ENCODE assay signal across 1 cellular context in the genomic region with DNA sequence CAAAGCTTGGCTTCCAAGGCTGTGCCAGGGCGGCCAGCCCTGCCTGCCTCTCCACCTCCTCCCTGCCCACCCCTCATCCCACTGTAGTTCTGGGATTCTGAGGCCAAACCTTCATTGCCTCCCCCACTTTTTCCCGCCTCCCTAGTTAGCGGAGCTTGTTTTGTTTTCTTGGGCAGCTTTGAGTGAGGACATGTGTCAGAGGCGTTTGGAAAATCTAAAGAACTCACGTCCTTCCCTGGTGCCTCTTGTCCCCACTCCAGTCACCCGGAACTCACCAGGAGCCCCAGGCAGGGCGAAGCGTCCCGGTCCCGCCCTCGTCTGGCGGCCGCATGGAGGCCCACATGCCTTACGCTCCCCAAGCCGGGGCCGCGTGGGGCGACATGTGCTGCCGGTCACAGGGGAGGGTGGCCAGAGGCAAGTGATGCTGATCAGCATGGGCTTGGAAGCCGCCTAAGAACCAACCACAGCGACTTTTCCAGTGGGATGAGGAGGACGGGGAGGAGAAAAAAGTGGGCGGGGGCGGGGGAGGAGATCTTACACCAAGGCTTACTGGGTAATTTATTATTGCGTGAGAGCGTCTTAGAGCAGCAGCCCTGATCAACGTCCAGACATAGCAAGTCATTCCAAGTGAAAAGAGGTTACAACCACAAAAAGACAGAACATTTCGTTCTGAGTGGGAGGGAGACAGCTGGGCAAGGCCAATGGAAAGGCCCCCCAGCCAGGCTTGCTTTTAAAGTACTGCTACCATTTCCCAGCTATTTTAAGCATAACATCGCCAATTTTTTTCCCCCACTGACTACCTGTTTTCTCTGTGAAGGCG.
TF ChIP-seq lines count a peak whose summit lies in the region.

No MANE protein-coding gene starts in this region.

TF ChIP-seq in HEK293, 187 proteins besides CTCF, POLR2A, EP300 and RAD21 (continues in another document):
- TF ChIP-seq ZNF302 (tag by site-specific recombination; IDR thresholded peaks at IDR 0.05; ENCODE audit: low read depth) = no peak
- no peak for TF ChIP-seq ZNF416 (tag by site-specific recombination; IDR thresholded peaks at IDR 0.05)
- no peak for TF ChIP-seq ZNF132 (tag by site-specific recombination; IDR thresholded peaks at IDR 0.05; ENCODE audit: borderline replicate concordance)
- no peak for TF ChIP-seq RBAK (tag by site-specific recombination; IDR thresholded peaks at IDR 0.05)
- no peak for TF ChIP-seq ZNF776 (tag by site-specific recombination; IDR thresholded peaks at IDR 0.05; ENCODE audit: borderline replicate concordance)
- no peak for TF ChIP-seq SCRT1 (tag by site-specific recombination; IDR thresholded peaks at IDR 0.05; ENCODE audit: borderline replicate concordance)
- TF ChIP-seq ZBTB11 (tag by site-specific recombination; conservative IDR thresholded peaks at IDR 0.05; ENCODE audit: low read depth) = no peak
- TF ChIP-seq GLI4 (tag by site-specific recombination; IDR thresholded peaks at IDR 0.05) = no peak
- TF ChIP-seq KLF9 (tag by site-specific recombination; IDR thresholded peaks at IDR 0.05; ENCODE audit: low read depth) = peak; percentile 90
- TF ChIP-seq MEIS1 (CRISPR knock-in tag; IDR thresholded peaks at IDR 0.05; ENCODE audit: borderline replicate concordance) = no peak
- TF ChIP-seq TSHZ1 (tag by site-specific recombination; IDR thresholded peaks at IDR 0.05; ENCODE audit: borderline replicate concordance) = no peak
- TF ChIP-seq IKZF3 (tag by site-specific recombination; IDR thresholded peaks at IDR 0.05) = peak; percentile 92
- TF ChIP-seq ZNF169 (tag by site-specific recombination; IDR thresholded peaks at IDR 0.05) = no peak
- TF ChIP-seq PATZ1 (tag by site-specific recombination; IDR thresholded peaks at IDR 0.05) = peak; percentile 92
- no peak for TF ChIP-seq ZNF423 (tag by site-specific recombination; IDR thresholded peaks at IDR 0.05)
- TF ChIP-seq ZNF433 (tag by site-specific recombination; IDR thresholded peaks at IDR 0.05; ENCODE audit: low read depth) = no peak
- no peak for TF ChIP-seq ZBTB10 (tag by site-specific recombination; IDR thresholded peaks at IDR 0.05)
- TF ChIP-seq ZNF239 (tag by site-specific recombination; IDR thresholded peaks at IDR 0.05) = no peak
- TF ChIP-seq MZF1 (tag by site-specific recombination; IDR thresholded peaks at IDR 0.05; ENCODE audit: borderline replicate concordance) = no peak
- TF ChIP-seq ZNF548 (tag by site-specific recombination; IDR thresholded peaks at IDR 0.05) = no peak
- TF ChIP-seq PRDM6 (tag by site-specific recombination; IDR thresholded peaks at IDR 0.05) = no peak
- no peak for TF ChIP-seq ZNF549 (tag by site-specific recombination; IDR thresholded peaks at IDR 0.05)
- TF ChIP-seq ZXDB (tag by site-specific recombination; IDR thresholded peaks at IDR 0.05) = peak; percentile 40
- no peak for TF ChIP-seq ZNF274 (IDR thresholded peaks at IDR 0.05; ENCODE audit: low read length)
- TF ChIP-seq ZNF274 (tag by site-specific recombination; IDR thresholded peaks at IDR 0.05; ENCODE audit: borderline replicate concordance) = no peak
- peak; percentile 23; the same call in 1 of the 2 replicates for TF ChIP-seq ZFP69B (tag by site-specific recombination; IDR thresholded peaks at IDR 0.05)
- TF ChIP-seq ZNF138 (tag by site-specific recombination; IDR thresholded peaks at IDR 0.05; ENCODE audit: borderline replicate concordance) = no peak
- no peak for TF ChIP-seq ZNF48 (tag by site-specific recombination; IDR thresholded peaks at IDR 0.05)
- TF ChIP-seq ZNF16 (tag by site-specific recombination; IDR thresholded peaks at IDR 0.05; ENCODE audit: low read depth) = no peak
- TF ChIP-seq ZNF266 (tag by site-specific recombination; IDR thresholded peaks at IDR 0.05; ENCODE audit: low read depth) = no peak
- TF ChIP-seq PRDM4 (tag by site-specific recombination; IDR thresholded peaks at IDR 0.05) = no peak; the same call in 1 of the 2 replicates
- peak; percentile 40 for TF ChIP-seq ZNF398 (tag by site-specific recombination; IDR thresholded peaks at IDR 0.05)
- TF ChIP-seq ZNF223 (tag by site-specific recombination; IDR thresholded peaks at IDR 0.05) = no peak
- no peak for TF ChIP-seq ZNF391 (tag by site-specific recombination; IDR thresholded peaks at IDR 0.05; ENCODE audit: borderline replicate concordance, low read depth)
- TF ChIP-seq ZBTB7A (tag by site-specific recombination; IDR thresholded peaks at IDR 0.05; ENCODE audit: low read depth) = no peak
- TF ChIP-seq ZNF658 (tag by site-specific recombination; IDR thresholded peaks at IDR 0.05) = no peak
- TF ChIP-seq ZNF670 (tag by site-specific recombination; IDR thresholded peaks at IDR 0.05; ENCODE audit: low read depth) = no peak
- no peak for TF ChIP-seq ZNF529 (tag by site-specific recombination; IDR thresholded peaks at IDR 0.05; ENCODE audit: insufficient replicate concordance)
- no peak for TF ChIP-seq ZNF530 (tag by site-specific recombination; IDR thresholded peaks at IDR 0.05; ENCODE audit: low read depth)
